In the genomic region with DNA sequence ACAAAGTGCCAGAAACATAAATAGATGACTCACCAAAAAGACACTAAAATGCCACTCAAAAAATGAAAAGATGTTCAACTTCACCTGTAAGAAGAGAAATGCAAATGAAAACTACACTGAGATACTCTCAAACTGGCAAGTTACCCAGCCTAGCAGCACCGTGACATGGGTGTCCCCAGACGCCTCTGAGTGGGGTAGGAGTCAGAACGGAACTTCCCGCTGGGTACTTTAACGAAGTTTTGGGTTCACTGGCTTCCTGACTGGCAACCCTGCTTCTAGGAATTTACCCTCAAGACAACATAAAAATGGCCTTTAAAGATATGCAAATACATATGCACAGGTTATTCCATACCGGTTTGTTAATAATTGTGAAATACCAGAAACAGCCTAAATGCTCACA, we compare ENCODE assay signal across 19 cellular contexts.
"Had no signal": no experiment of that assay in that cellular context is flagged by ENCODE, and none has a peak within 500 bp of the region (broad histone marks: within the 10 kb centered on the region; RNA-seq: fewer than 3 reads in every experiment).

No MANE protein-coding gene starts in this region.

- H3K4me1 ChIP-seq: foreskin keratinocyte, spleen, testis, tibial nerve had no signal

- H3K9me3 ChIP-seq: neutrophil, testis had no signal

- ATAC-seq: foreskin keratinocyte; sciatic nerve; stimulated activated memory B cell treated with anti-CD40 and anti-IgM and Interleukin-4, amounts not matched to agents 10 μg/mL and 1 μg/mL and 100 μg/mL, for 72 hours; stimulated activated naive CD8-positive, alpha-beta T cell treated with anti-CD3 and anti-CD28 coated beads, Interleukin-15, amount 100 ng/mL, for 72 hours had no signal

- H3K27me3 ChIP-seq: foreskin keratinocyte, neutrophil, testis, tibial nerve had no signal

- H3K4me3 ChIP-seq: coronary artery, spleen, testis, tibial nerve had no signal

- DNase-seq: effector CD4-positive, alpha-beta T cell; endodermal cell; erythroblast; foreskin keratinocyte; immature natural killer cell; mesendoderm; naive B cell; nephron progenitor cell; stimulated activated CD4-positive, alpha-beta T cell treated with anti-CD3 and anti-CD28 coated beads, Interleukin-15, amount 100 ng/mL, for 24 hours; stimulated activated CD4-positive, alpha-beta T cell treated with anti-CD3 and anti-CD28 coated beads, Interleukin-1b, Interleukin-23, amount 100 ng/mL, for 48 hours; stimulated activated CD4-positive, alpha-beta T cell treated with anti-CD3 and anti-CD28 coated beads, Interleukin-4, amount 100 ng/mL, for 24 hours; stimulated activated naive CD8-positive, alpha-beta T cell treated with anti-CD3 and anti-CD28 coated beads, Interleukin-15, amount 100 ng/mL, for 72 hours; testis had no signal

- H3K36me3 ChIP-seq: neutrophil, spleen, tibial nerve had no signal

- H3K27ac ChIP-seq: coronary artery, foreskin keratinocyte, neutrophil, spleen, testis, tibial nerve had no signal
